Comparison of ENCODE assay signal across 1 cellular context in genomic region chr17:57995076-57995956, GRCh38.
A peak's percentile ranks its signal among the peaks of the same experiment; 100 is the strongest.
TF ChIP-seq lines count a peak whose summit lies in the region.

No MANE protein-coding gene starts in this region.

TF ChIP-seq in K562, 482 proteins besides CTCF, POLR2A, EP300 and RAD21 (continues in another document):
- no peak for TF ChIP-seq CREB5 (CRISPR knock-in tag; IDR thresholded peaks at IDR 0.05)
- TF ChIP-seq, protein P1, sequence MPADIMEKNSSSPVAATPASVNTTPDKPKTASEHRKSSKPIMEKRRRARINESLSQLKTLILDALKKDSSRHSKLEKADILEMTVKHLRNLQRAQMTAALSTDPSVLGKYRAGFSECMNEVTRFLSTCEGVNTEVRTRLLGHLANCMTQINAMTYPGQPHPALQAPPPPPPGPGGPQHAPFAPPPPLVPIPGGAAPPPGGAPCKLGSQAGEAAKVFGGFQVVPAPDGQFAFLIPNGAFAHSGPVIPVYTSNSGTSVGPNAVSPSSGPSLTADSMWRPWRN (IDR thresholded peaks at IDR 0.05; ENCODE audit: low read depth): no peak
- TF ChIP-seq HCFC1 (IDR thresholded peaks at IDR 0.05; ENCODE audit: low read depth, low read length): no peak
- TF ChIP-seq POLR2H (tag; IDR thresholded peaks at IDR 0.05; ENCODE audit: low read depth): 0 out of 2 replicates have a peak, but pooled peaks have one; percentile 8
- TF ChIP-seq BMI1 (IDR thresholded peaks at IDR 0.05; ENCODE audit: low read length): no peak
- TF ChIP-seq ZFX (CRISPR knock-in tag; IDR thresholded peaks at IDR 0.05): no peak
- no peak for TF ChIP-seq SMARCB1 (IDR thresholded peaks at IDR 0.05; ENCODE audit: insufficient read length, low read depth)
- no peak for TF ChIP-seq NFIX (CRISPR knock-in tag; IDR thresholded peaks at IDR 0.05; ENCODE audit: low read depth)
- TF ChIP-seq HBP1 (CRISPR knock-in tag; IDR thresholded peaks at IDR 0.05): 0 out of 2 replicates have a peak, but pooled peaks have one; percentile 12
- no peak for TF ChIP-seq ERF (CRISPR knock-in tag; IDR thresholded peaks at IDR 0.05)
- TF ChIP-seq, protein P2, sequence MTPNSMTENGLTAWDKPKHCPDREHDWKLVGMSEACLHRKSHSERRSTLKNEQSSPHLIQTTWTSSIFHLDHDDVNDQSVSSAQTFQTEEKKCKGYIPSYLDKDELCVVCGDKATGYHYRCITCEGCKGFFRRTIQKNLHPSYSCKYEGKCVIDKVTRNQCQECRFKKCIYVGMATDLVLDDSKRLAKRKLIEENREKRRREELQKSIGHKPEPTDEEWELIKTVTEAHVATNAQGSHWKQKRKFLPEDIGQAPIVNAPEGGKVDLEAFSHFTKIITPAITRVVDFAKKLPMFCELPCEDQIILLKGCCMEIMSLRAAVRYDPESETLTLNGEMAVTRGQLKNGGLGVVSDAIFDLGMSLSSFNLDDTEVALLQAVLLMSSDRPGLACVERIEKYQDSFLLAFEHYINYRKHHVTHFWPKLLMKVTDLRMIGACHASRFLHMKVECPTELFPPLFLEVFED (CRISPR knock-in tag; conservative IDR thresholded peaks at IDR 0.05): 0 out of 2 replicates have a peak, but pooled peaks have one; percentile 28
- TF ChIP-seq NR2F6 (CRISPR knock-in tag; IDR thresholded peaks at IDR 0.05): no peak
- TF ChIP-seq DPF2 (IDR thresholded peaks at IDR 0.05): no peak
- no peak for TF ChIP-seq ZNF384 (IDR thresholded peaks at IDR 0.05; ENCODE audit: low read depth, low read length)
- TF ChIP-seq, protein P3, sequence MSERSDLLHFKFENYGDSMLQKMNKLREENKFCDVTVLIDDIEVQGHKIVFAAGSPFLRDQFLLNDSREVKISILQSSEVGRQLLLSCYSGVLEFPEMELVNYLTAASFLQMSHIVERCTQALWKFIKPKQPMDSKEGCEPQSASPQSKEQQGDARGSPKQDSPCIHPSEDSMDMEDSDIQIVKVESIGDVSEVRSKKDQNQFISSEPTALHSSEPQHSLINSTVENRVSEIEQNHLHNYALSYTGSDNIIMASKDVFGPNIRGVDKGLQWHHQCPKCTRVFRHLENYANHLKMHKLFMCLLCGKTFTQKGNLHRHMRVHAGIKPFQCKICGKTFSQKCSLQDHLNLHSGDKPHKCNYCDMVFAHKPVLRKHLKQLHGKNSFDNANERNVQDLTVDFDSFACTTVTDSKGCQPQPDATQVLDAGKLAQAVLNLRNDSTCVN (CRISPR knock-in tag; IDR thresholded peaks at IDR 0.05): 0 out of 2 replicates have a peak, but pooled peaks have one; percentile 24
- TF ChIP-seq, protein P4, sequence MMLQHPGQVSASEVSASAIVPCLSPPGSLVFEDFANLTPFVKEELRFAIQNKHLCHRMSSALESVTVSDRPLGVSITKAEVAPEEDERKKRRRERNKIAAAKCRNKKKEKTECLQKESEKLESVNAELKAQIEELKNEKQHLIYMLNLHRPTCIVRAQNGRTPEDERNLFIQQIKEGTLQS (IDR thresholded peaks at IDR 0.05): no peak
- TF ChIP-seq, protein P4 (CRISPR knock-in tag; conservative IDR thresholded peaks at IDR 0.05): no peak
- no peak for TF ChIP-seq ZNF263 (CRISPR knock-in tag; IDR thresholded peaks at IDR 0.05; ENCODE audit: borderline replicate concordance)
- TF ChIP-seq MED1 (CRISPR knock-in tag; IDR thresholded peaks at IDR 0.05; ENCODE audit: borderline replicate concordance): no peak
- TF ChIP-seq IRF2 (CRISPR knock-in tag; IDR thresholded peaks at IDR 0.05): no peak
- TF ChIP-seq ZNF717 (CRISPR knock-in tag; IDR thresholded peaks at IDR 0.05): 0 out of 2 replicates have a peak, but pooled peaks have one; percentile 30
- TF ChIP-seq MYNN (IDR thresholded peaks at IDR 0.05): peak; percentile 66; the same call in 1 of the 2 replicates
- no peak for TF ChIP-seq MYNN (CRISPR knock-in tag; IDR thresholded peaks at IDR 0.05)
- TF ChIP-seq DMBX1 (CRISPR knock-in tag; IDR thresholded peaks at IDR 0.05; ENCODE audit: borderline replicate concordance): no peak
- TF ChIP-seq, protein P5, sequence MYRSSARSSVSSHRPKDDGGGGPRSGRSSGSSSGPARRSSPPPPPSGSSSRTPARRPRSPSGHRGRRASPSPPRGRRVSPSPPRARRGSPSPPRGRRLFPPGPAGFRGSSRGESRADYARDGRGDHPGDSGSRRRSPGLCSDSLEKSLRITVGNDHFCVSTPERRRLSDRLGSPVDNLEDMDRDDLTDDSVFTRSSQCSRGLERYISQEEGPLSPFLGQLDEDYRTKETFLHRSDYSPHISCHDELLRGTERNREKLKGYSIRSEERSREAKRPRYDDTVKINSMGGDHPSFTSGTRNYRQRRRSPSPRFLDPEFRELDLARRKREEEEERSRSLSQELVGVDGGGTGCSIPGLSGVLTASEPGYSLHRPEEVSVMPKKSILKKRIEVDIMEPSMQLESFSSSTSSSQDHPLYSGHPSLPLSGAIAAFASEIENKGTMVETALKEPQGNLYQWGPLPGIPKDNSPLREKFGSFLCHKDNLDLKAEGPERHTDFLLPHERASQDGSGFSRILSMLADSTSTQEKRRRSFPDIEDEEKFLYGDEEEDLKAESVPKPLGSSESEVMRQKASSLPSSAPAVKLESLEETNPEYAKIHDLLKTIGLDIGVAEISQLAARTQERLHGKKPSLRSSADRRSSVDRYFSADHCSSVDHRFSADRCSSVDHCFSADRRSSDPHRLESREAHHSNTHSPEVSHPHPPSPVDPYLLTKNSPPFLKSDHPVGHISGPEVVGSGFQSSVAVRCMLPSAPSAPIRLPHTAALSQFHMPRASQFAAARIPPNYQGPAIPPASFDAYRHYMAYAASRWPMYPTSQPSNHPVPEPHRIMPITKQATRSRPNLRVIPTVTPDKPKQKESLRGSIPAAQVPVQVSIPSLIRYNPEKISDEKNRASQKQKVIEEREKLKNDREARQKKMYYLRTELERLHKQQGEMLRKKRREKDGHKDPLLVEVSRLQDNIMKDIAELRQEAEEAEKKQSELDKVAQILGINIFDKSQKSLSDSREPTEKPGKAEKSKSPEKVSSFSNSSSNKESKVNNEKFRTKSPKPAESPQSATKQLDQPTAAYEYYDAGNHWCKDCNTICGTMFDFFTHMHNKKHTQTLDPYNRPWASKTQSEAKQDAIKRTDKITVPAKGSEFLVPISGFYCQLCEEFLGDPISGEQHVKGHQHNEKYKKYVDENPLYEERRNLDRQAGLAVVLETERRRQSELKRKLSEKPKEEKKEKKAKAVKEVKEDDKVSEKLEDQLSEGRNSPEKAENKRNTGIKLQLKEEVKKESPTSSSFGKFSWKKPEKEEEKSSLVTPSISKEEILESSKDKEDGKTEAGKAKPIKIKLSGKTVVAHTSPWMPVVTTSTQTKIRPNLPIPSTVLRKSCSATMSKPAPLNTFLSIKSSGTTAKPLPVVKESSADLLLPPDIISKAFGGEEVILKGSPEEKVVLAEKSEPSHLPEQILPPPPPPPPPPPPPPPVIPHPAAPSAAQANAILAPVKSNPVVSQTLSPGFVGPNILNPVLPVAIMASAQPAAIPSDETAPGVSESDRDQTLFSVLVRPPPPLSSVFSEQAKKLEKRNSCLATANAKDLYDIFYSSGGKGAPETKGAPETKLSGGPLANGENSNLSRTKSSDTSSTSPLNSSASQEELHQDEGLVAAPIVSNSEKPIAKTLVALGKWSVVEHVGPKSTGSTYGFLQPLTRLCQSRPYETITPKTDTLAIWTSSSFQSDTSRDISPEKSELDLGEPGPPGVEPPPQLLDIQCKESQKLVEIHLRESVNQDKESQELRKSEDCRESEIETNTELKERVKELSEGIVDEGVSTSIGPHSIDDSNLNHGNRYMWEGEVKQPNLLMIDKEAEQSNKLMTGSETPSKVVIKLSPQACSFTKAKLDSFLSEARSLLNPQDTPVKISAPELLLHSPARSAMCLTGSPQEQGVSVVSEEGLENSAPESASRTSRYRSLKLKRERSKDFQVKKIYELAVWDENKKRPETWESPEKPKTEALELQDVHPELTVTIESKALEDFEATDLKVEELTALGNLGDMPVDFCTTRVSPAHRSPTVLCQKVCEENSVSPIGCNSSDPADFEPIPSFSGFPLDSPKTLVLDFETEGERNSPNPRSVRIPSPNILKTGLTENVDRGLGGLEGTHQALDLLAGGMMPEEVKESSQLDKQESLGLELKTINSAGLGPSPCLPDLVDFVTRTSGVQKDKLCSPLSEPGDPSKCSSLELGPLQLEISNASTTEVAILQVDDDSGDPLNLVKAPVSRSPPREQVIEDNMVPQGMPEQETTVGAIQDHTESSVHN (IDR thresholded peaks at IDR 0.05; ENCODE audit: borderline replicate concordance in 1 of 2, low read depth in 1 of 2): no peak
- TF ChIP-seq, protein P6, sequence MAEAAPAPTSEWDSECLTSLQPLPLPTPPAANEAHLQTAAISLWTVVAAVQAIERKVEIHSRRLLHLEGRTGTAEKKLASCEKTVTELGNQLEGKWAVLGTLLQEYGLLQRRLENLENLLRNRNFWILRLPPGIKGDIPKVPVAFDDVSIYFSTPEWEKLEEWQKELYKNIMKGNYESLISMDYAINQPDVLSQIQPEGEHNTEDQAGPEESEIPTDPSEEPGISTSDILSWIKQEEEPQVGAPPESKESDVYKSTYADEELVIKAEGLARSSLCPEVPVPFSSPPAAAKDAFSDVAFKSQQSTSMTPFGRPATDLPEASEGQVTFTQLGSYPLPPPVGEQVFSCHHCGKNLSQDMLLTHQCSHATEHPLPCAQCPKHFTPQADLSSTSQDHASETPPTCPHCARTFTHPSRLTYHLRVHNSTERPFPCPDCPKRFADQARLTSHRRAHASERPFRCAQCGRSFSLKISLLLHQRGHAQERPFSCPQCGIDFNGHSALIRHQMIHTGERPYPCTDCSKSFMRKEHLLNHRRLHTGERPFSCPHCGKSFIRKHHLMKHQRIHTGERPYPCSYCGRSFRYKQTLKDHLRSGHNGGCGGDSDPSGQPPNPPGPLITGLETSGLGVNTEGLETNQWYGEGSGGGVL (CRISPR knock-in tag; IDR thresholded peaks at IDR 0.05): no peak
- TF ChIP-seq RBBP5 (IDR thresholded peaks at IDR 0.05; ENCODE audit: borderline replicate concordance, insufficient read depth, low read length, poor library complexity, severe bottlenecking): no peak
- TF ChIP-seq L3MBTL2 (IDR thresholded peaks at IDR 0.05): no peak
- TF ChIP-seq ZNF444 (CRISPR knock-in tag; IDR thresholded peaks at IDR 0.05): 0 out of 2 replicates have a peak, but pooled peaks have one; percentile 24
- no peak for TF ChIP-seq ZNF12 (CRISPR knock-in tag; IDR thresholded peaks at IDR 0.05)
- no peak for TF ChIP-seq ARHGAP35 (IDR thresholded peaks at IDR 0.05; ENCODE audit: partially characterized antibody)
- TF ChIP-seq, protein P7, sequence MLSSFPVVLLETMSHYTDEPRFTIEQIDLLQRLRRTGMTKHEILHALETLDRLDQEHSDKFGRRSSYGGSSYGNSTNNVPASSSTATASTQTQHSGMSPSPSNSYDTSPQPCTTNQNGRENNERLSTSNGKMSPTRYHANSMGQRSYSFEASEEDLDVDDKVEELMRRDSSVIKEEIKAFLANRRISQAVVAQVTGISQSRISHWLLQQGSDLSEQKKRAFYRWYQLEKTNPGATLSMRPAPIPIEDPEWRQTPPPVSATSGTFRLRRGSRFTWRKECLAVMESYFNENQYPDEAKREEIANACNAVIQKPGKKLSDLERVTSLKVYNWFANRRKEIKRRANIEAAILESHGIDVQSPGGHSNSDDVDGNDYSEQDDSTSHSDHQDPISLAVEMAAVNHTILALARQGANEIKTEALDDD (IDR thresholded peaks at IDR 0.05): no peak
- TF ChIP-seq ZNF253 (CRISPR knock-in tag; conservative IDR thresholded peaks at IDR 0.05): no peak
- no peak for TF ChIP-seq CBFA2T2 (conservative IDR thresholded peaks at IDR 0.05)
- TF ChIP-seq HDAC8 (tag; IDR thresholded peaks at IDR 0.05): no peak
- peak; percentile 62; the same call in 1 of the 2 replicates for TF ChIP-seq CREB3L1 (IDR thresholded peaks at IDR 0.05; ENCODE audit: borderline replicate concordance, low read depth)
- no peak for TF ChIP-seq RBFOX2 (IDR thresholded peaks at IDR 0.05; ENCODE audit: low read depth, low read length)
- no peak for TF ChIP-seq ZNF124 (CRISPR knock-in tag; IDR thresholded peaks at IDR 0.05)
